ENCODE assay signal across 1 cellular context in the genomic region with DNA sequence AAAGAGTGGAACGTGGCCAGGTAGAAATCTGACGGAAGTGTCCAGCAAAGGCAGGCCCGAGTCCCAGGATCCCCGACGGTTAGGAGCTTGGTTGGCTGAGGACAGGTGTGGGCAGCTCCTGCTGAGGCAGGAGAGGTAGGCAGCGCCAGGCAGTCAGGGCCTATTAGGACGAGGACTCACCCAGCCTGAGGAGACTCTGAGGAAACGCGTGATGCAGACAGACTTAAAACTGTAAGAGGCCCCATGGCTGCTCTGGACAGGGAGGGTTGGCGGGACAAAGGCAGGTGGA.
TF ChIP-seq lines count a peak whose summit lies in the region.

No MANE protein-coding gene starts in this region.

TF ChIP-seq in H1, 55 proteins besides CTCF, POLR2A, EP300 and RAD21 (continued from another document):
- TF ChIP-seq CTBP2 (IDR thresholded peaks at IDR 0.05; ENCODE audit: borderline replicate concordance, insufficient read depth, insufficient read length, low read length) (no peak), KDM1A (IDR thresholded peaks at IDR 0.05; ENCODE audit: borderline replicate concordance, low read length) (no peak), CBX5 (IDR thresholded peaks at IDR 0.05; ENCODE audit: low read depth, low read length) (no peak), NANOG (IDR thresholded peaks at IDR 0.05; ENCODE audit: insufficient read depth, low read depth, low read length, poor library complexity, severe bottlenecking) (no peak), RNF2 (IDR thresholded peaks at IDR 0.05; ENCODE audit: borderline replicate concordance, low read depth, low read length, missing control alignments, poor library complexity, severe bottlenecking) (no peak), SAP30 (IDR thresholded peaks at IDR 0.05; ENCODE audit: insufficient read depth, insufficient replicate concordance, low read length) (no peak), CHD2 (IDR thresholded peaks at IDR 0.05; ENCODE audit: low read length) (no peak)
- TF ChIP-seq, protein P1, sequence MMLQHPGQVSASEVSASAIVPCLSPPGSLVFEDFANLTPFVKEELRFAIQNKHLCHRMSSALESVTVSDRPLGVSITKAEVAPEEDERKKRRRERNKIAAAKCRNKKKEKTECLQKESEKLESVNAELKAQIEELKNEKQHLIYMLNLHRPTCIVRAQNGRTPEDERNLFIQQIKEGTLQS (IDR thresholded peaks at IDR 0.05; ENCODE audit: insufficient read depth, low read depth, low read length): no peak
